14 cellular contexts compared by ENCODE assay signal in genomic region chr5:151021771-151022170, GRCh38. TPM values are rescaled to one million over a fixed set of nuclear protein-coding genes. Genes with fewer than 3 reads are reported as not detected.
DNase-seq lines count a peak whose midpoint lies in the region; ATAC-seq and TF ChIP-seq lines count a peak whose summit lies in the region.
"Had no signal": no experiment of that assay in that cellular context is flagged by ENCODE, and none has a peak within 500 bp of the region (broad histone marks: within the 10 kb centered on the region; RNA-seq: fewer than 3 reads in every experiment).

No MANE protein-coding gene starts in this region.

- no peak overlapping the region for H3K27ac Mint-ChIP-seq in activated naive CD8-positive, alpha-beta T cell
- H3K27ac Mint-ChIP-seq in activated naive CD8-positive, alpha-beta T cell treated with anti-CD3 and anti-CD28 coated beads, Interleukin-2, amount 50 U/mL, for 24 hours, result no peak overlapping the region
- H3K27ac Mint-ChIP-seq in neural progenitor cell (no peak overlapping the region), type B pancreatic cell (no peak overlapping the region)
- H3K27ac Mint-ChIP-seq: activated CD4-positive, alpha-beta T cell treated with anti-CD3 and anti-CD28 coated beads, Interleukin-2, amount 10 ng/mL, durations not matched to agents 7 days and 5 days had no signal

- H3K27me3 ChIP-seq in neural progenitor cell, result peaks cover 38% of the 10 kb centered on the region

- no peaks in the 10 kb centered on the region for H4K20me1 ChIP-seq in neural progenitor cell (ENCODE audit: low read depth)

- H3K4me1 ChIP-seq in neural progenitor cell, result peaks cover 6% of the 10 kb centered on the region

- no peak overlapping the region for H2AFZ ChIP-seq in neural progenitor cell (replicated peaks)

- H3K79me2 ChIP-seq in neural progenitor cell (ENCODE audit: low read depth), result no peaks in the 10 kb centered on the region

- H3K4me1 Mint-ChIP-seq in activated naive CD8-positive, alpha-beta T cell (ENCODE audit: low read depth), result peaks cover 16% of the 10 kb centered on the region
- peaks cover 12% of the 10 kb centered on the region for H3K4me1 Mint-ChIP-seq in activated naive CD8-positive, alpha-beta T cell treated with anti-CD3 and anti-CD28 coated beads, Interleukin-2, amount 50 U/mL, for 24 hours
- peaks cover 4% of the 10 kb centered on the region for H3K4me1 Mint-ChIP-seq in neural progenitor cell
- H3K4me1 Mint-ChIP-seq in type B pancreatic cell (ENCODE audit: unreplicated experiment), result no peaks in the 10 kb centered on the region

- H3K36me3 ChIP-seq in neural progenitor cell, result no peaks in the 10 kb centered on the region

- no peak overlapping the region for H3K4me3 ChIP-seq in fibroblast of the aortic adventitia (ENCODE audit: low read depth, low read length)
- H3K4me3 ChIP-seq in neural progenitor cell, result no peak overlapping the region

- H3K9me3 ChIP-seq in neural progenitor cell (ENCODE audit: low read depth), result no peaks in the 10 kb centered on the region

- no peaks in the 10 kb centered on the region for H3F3A ChIP-seq in neural progenitor cell (ENCODE audit: low read depth)

- no peaks in the 10 kb centered on the region for H3K36me3 Mint-ChIP-seq in activated naive CD8-positive, alpha-beta T cell
- peaks cover 4% of the 10 kb centered on the region for H3K36me3 Mint-ChIP-seq in activated naive CD8-positive, alpha-beta T cell treated with anti-CD3 and anti-CD28 coated beads, Interleukin-2, amount 50 U/mL, for 24 hours (ENCODE audit: low read depth)
- no peaks in the 10 kb centered on the region for H3K36me3 Mint-ChIP-seq in neural progenitor cell
- peaks cover 5% of the 10 kb centered on the region for H3K36me3 Mint-ChIP-seq in type B pancreatic cell

- DNase-seq in activated naive CD8-positive, alpha-beta T cell treated with anti-CD3 and anti-CD28 coated beads, Interleukin-2, amount 50 U/mL, for 24 hours, result no peak
- DNase-seq in fibroblast of the aortic adventitia (ENCODE audit: low read depth) (peak; percentile 72), neural progenitor cell (ENCODE audit: low spot score) (no peak), type B pancreatic cell (ENCODE audit: extremely low spot score, unreplicated experiment) (no peak), GM13976 (ENCODE audit: low spot score) (no peak), NCI-H1092 treated with DMSO at 0.1 percent for 48 hours (lab: John Stamatoyannopoulos, UW) (no peak)
- DNase-seq: activated CD4-positive, alpha-beta T cell treated with anti-CD3 and anti-CD28 coated beads, Interleukin-2, amount 10 ng/mL, durations not matched to agents 7 days and 5 days; activated effector memory CD4-positive, alpha-beta T cell treated with anti-CD3 and anti-CD28 coated beads, Interleukin-2, amount 50 U/mL, for 16 hours; foreskin melanocyte; PC-3; retina had no signal

- peak overlapping the region; percentile 17 for H3K4me3 Mint-ChIP-seq in activated naive CD8-positive, alpha-beta T cell
- H3K4me3 Mint-ChIP-seq in activated naive CD8-positive, alpha-beta T cell treated with anti-CD3 and anti-CD28 coated beads, Interleukin-2, amount 50 U/mL, for 24 hours, result no peak overlapping the region
- H3K4me3 Mint-ChIP-seq in neural progenitor cell (peak overlapping the region; percentile 55), type B pancreatic cell (peak overlapping the region; percentile 68)
- H3K4me3 Mint-ChIP-seq: activated CD4-positive, alpha-beta T cell treated with anti-CD3 and anti-CD28 coated beads, Interleukin-2, amount 10 ng/mL, durations not matched to agents 7 days and 5 days had no signal

- H3K4me2 ChIP-seq in neural progenitor cell, result no peak overlapping the region

- TF ChIP-seq CTCF in fibroblast of the aortic adventitia (IDR thresholded peaks at IDR 0.05; ENCODE audit: insufficient read depth, low read length) (no peak), neural progenitor cell (IDR thresholded peaks at IDR 0.05) (no peak), type B pancreatic cell (conservative IDR thresholded peaks at IDR 0.05) (no peak), GM13976 (IDR thresholded peaks at IDR 0.05; ENCODE audit: borderline replicate concordance, control extremely low read depth, extremely low read depth, insufficient read depth, missing control alignments) (no peak)

- H3K27ac ChIP-seq in neural progenitor cell, result no peak overlapping the region

- no peak for ATAC-seq in activated naive CD8-positive, alpha-beta T cell treated with anti-CD3 and anti-CD28 coated beads, Interleukin-2, amount 50 U/mL, for 24 hours
- ATAC-seq in GM21526 (IDR thresholded peaks at IDR 0.05; ENCODE audit: low FRiP score, unreplicated experiment), result no peak

- in situ Hi-C loops in GM13976 (cut with MboI; ENCODE audit: low sequenced_read_pairs, unreplicated experiment), result no loop called here

- H3K27me3 Mint-ChIP-seq in activated naive CD8-positive, alpha-beta T cell, result peaks cover 5% of the 10 kb centered on the region
- peaks cover 5% of the 10 kb centered on the region for H3K27me3 Mint-ChIP-seq in activated naive CD8-positive, alpha-beta T cell treated with anti-CD3 and anti-CD28 coated beads, Interleukin-2, amount 50 U/mL, for 24 hours
- H3K27me3 Mint-ChIP-seq in neural progenitor cell (ENCODE audit: insufficient read depth, low read depth) (peaks cover 4% of the 10 kb centered on the region), type B pancreatic cell (peaks cover 14% of the 10 kb centered on the region)

- H3K9ac ChIP-seq in neural progenitor cell, result no peak overlapping the region

- H3K9me3 Mint-ChIP-seq in activated naive CD8-positive, alpha-beta T cell (ENCODE audit: low read depth), result no peaks in the 10 kb centered on the region
- H3K9me3 Mint-ChIP-seq in activated naive CD8-positive, alpha-beta T cell treated with anti-CD3 and anti-CD28 coated beads, Interleukin-2, amount 50 U/mL, for 24 hours, result no peaks in the 10 kb centered on the region
- H3K9me3 Mint-ChIP-seq in neural progenitor cell, result no peaks in the 10 kb centered on the region
- H3K9me3 Mint-ChIP-seq in type B pancreatic cell, result no peaks in the 10 kb centered on the region
- H3K9me3 Mint-ChIP-seq: activated CD4-positive, alpha-beta T cell treated with anti-CD3 and anti-CD28 coated beads, Interleukin-2, amount 10 ng/mL, durations not matched to agents 7 days and 5 days had no signal

RNA-seq across cellular contexts. Expression of gene GPX3, which starts 1.4 kb away (rescaled TPM):
- total RNA-seq in fibroblast of the aortic adventitia (ENCODE audit: low replicate concordance), result 11.3 and 53.1 TPM in 2 replicates
- 17.9 and 22.4 TPM in 2 replicates for total RNA-seq in neural progenitor cell (ENCODE audit: low replicate concordance)
- total RNA-seq in type B pancreatic cell (ENCODE audit: low replicate concordance), result 18.4 and 19.7 TPM in 2 replicates
- total RNA-seq: activated CD4-positive, alpha-beta T cell treated with anti-CD3 and anti-CD28 coated beads, Interleukin-2, amount 10 ng/mL, durations not matched to agents 7 days and 5 days; PC-3; T-helper 1 cell treated with Interleukin-12 subunit alpha and Interleukin-12 subunit beta and Interleukin-4 antibody, amounts not matched to agents 30 ng/mL and 1 ng/mL, for 36 hours had no signal

RNA-seq across cellular contexts. Expression of gene TNIP1, which starts 59.1 kb away (rescaled TPM):
- total RNA-seq in fibroblast of the aortic adventitia (ENCODE audit: low replicate concordance) (33.7 and 42.9 TPM in 2 replicates), neural progenitor cell (ENCODE audit: low replicate concordance) (33.5 and 49.7 TPM in 2 replicates), type B pancreatic cell (ENCODE audit: low replicate concordance) (63.6 and 89.2 TPM in 2 replicates)
